10 cellular contexts compared by ENCODE assay signal in the genomic region with DNA sequence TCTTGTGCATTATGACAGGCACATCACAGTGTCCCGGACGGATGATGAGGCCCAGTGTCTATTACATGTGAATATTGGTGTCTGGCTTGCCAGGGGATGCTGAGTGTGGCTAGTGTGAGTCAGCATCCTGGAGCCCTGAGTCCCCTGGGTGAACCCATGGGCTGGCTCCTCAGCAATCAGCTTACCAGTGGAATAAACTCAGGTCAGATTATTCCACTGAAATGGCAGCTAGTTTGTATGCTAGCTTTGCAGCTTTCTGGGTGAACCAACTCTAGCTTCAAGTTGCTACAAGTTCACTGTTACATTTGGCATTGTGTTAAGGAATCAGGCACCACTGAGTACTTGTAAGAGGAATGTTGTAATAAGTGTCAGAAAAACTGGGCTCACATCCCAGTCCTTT. TPM values are rescaled to one million over a fixed set of nuclear protein-coding genes. Genes with fewer than 3 reads are reported as not detected.
DNase-seq lines count a peak whose midpoint lies in the region; ATAC-seq and TF ChIP-seq lines count a peak whose summit lies in the region.
"Had no signal": no experiment of that assay in that cellular context is flagged by ENCODE, and none has a peak within 500 bp of the region (broad histone marks: within the 10 kb centered on the region; RNA-seq: fewer than 3 reads in every experiment).

No MANE protein-coding gene starts in this region.

- H3F3A ChIP-seq in SK-N-SH (replicated peaks; ENCODE audit: insufficient read depth), result peaks cover 21% of the 10 kb centered on the region

- no peaks in the 10 kb centered on the region for H4K20me1 ChIP-seq in SK-N-SH (ENCODE audit: insufficient read depth)

- H3K4me3 ChIP-seq in SK-N-SH (ENCODE audit: low read depth in 2 of 2, low read length in 1 of 2), result peak overlapping the region in 1 of 2 experiments; percentile 39; a peak in 2 of 4 replicates
- H3K4me3 ChIP-seq in fibroblast of the aortic adventitia (ENCODE audit: low read depth, low read length), result no peak overlapping the region
- no peak overlapping the region for H3K4me3 ChIP-seq in subcutaneous abdominal adipose tissue (ENCODE audit: low read depth in 1 of 5, low read length in 5 of 5)
- H3K4me3 ChIP-seq in body of pancreas, result no peak overlapping the region

- H3K27me3 ChIP-seq in SK-N-SH (ENCODE audit: insufficient read depth) (no peaks in the 10 kb centered on the region), subcutaneous abdominal adipose tissue (ENCODE audit: control insufficient read depth in 5 of 5, insufficient read depth in 4 of 5, low read length in 5 of 5) (no peaks in the 10 kb centered on the region), body of pancreas (no peaks in the 10 kb centered on the region)

- intact Hi-C loops in body of pancreas (cut with DNase I), result loop anchor here (10.0 kb wide), 1 partner anchor 272 kb away; no protein-coding TSS in a partner anchor

- H3K79me2 ChIP-seq in SK-N-SH (ENCODE audit: insufficient read depth), result no peaks in the 10 kb centered on the region

- peaks cover 7% of the 10 kb centered on the region for H3K27me3 Mint-ChIP-seq in activated naive CD8-positive, alpha-beta T cell treated with anti-CD3 and anti-CD28 coated beads, Interleukin-2, amount 50 U/mL, for 24 hours
- peaks cover 6% of the 10 kb centered on the region for H3K27me3 Mint-ChIP-seq in activated naive CD8-positive, alpha-beta T cell treated with anti-CD3 and anti-CD28 coated beads for 36 hours

- H3K4me2 ChIP-seq in SK-N-SH, result peak overlapping the region; percentile 71

- 0% methylated on average over 2 of the region's 2 CpGs for WGBS in SK-N-SH (ENCODE audit: low lambda C conversion rate)
- WGBS in body of pancreas, 2 donors, result 22 to 45% methylated on average over 2 of the region's 2 CpGs

- no peaks in the 10 kb centered on the region for H3K9me3 Mint-ChIP-seq in activated naive CD8-positive, alpha-beta T cell treated with anti-CD3 and anti-CD28 coated beads, Interleukin-2, amount 50 U/mL, for 24 hours
- H3K9me3 Mint-ChIP-seq in activated naive CD8-positive, alpha-beta T cell treated with anti-CD3 and anti-CD28 coated beads for 36 hours, result no peaks in the 10 kb centered on the region
- H3K9me3 Mint-ChIP-seq: activated naive CD4-positive, alpha-beta T cell treated with anti-CD3 and anti-CD28 coated beads, Interleukin-2, amount 10 ng/mL, durations not matched to agents 7 days and 5 days; CD4-positive, alpha-beta memory T cell had no signal

- H3K27ac Mint-ChIP-seq in activated naive CD8-positive, alpha-beta T cell treated with anti-CD3 and anti-CD28 coated beads, Interleukin-2, amount 50 U/mL, for 24 hours, result no peak overlapping the region
- no peak overlapping the region for H3K27ac Mint-ChIP-seq in activated naive CD8-positive, alpha-beta T cell treated with anti-CD3 and anti-CD28 coated beads for 36 hours
- H3K27ac Mint-ChIP-seq: activated naive CD4-positive, alpha-beta T cell treated with anti-CD3 and anti-CD28 coated beads, Interleukin-2, amount 10 ng/mL, durations not matched to agents 7 days and 5 days; CD4-positive, alpha-beta memory T cell had no signal

- peaks cover 3% of the 10 kb centered on the region in 2 experiments; a peak in 3 of 4 replicates for H3K4me1 ChIP-seq in SK-N-SH (ENCODE audit: control insufficient read depth in 1 of 2, insufficient read depth in 2 of 2, low read depth in 1 of 2, low read length in 1 of 2)
- peaks cover 0 to 14% (median 0%) of the 10 kb centered on the region in 5 donors for H3K4me1 ChIP-seq in subcutaneous abdominal adipose tissue (ENCODE audit: control insufficient read depth in 5 of 5, insufficient read depth in 5 of 5, low read length in 5 of 5)
- no peaks in the 10 kb centered on the region for H3K4me1 ChIP-seq in body of pancreas

- TF ChIP-seq RAD21 in SK-N-SH (IDR thresholded peaks at IDR 0.05; ENCODE audit: low read length), result no peak

- H3K4me1 Mint-ChIP-seq in activated naive CD8-positive, alpha-beta T cell treated with anti-CD3 and anti-CD28 coated beads, Interleukin-2, amount 50 U/mL, for 24 hours, result peaks cover 2% of the 10 kb centered on the region
- H3K4me1 Mint-ChIP-seq in activated naive CD8-positive, alpha-beta T cell treated with anti-CD3 and anti-CD28 coated beads for 36 hours, result peaks cover 3% of the 10 kb centered on the region
- H3K4me1 Mint-ChIP-seq: activated naive CD4-positive, alpha-beta T cell treated with anti-CD3 and anti-CD28 coated beads, Interleukin-2, amount 10 ng/mL, durations not matched to agents 7 days and 5 days had no signal

- no peaks in the 10 kb centered on the region for H3K36me3 ChIP-seq in SK-N-SH (replicated peaks in 1 of 2; ENCODE audit: control insufficient read depth in 1 of 2, insufficient read depth in 2 of 2, low read length in 1 of 2)
- H3K36me3 ChIP-seq in subcutaneous abdominal adipose tissue (ENCODE audit: control insufficient read depth in 5 of 5, insufficient read depth in 5 of 5, low read length in 5 of 5), result no peaks in the 10 kb centered on the region
- H3K36me3 ChIP-seq in body of pancreas (replicated peaks in 1 of 2; ENCODE audit: insufficient read depth in 1 of 2, low read depth in 2 of 2), result no peaks in the 10 kb centered on the region

- peak overlapping the region in 1 of 2 experiments; percentile 80; a peak in 2 of 4 replicates for H3K27ac ChIP-seq in SK-N-SH (ENCODE audit: low read depth in 2 of 2, low read length in 1 of 2)
- H3K27ac ChIP-seq in subcutaneous abdominal adipose tissue (ENCODE audit: low read depth, low read length), result peak overlapping the region; percentile 11
- no peak overlapping the region for H3K27ac ChIP-seq in substantia nigra (ENCODE audit: low read depth, low read length, poor library complexity, severe bottlenecking)
- no peak overlapping the region for H3K27ac ChIP-seq in body of pancreas

- no peaks in the 10 kb centered on the region for H3K9me3 ChIP-seq in SK-N-SH
- H3K9me3 ChIP-seq in subcutaneous abdominal adipose tissue (ENCODE audit: control insufficient read depth in 5 of 5, low read length in 5 of 5), result no peaks in the 10 kb centered on the region
- H3K9me3 ChIP-seq in body of pancreas, result no peaks in the 10 kb centered on the region

- peak; percentile 69 for ATAC-seq in activated naive CD8-positive, alpha-beta T cell treated with anti-CD3 and anti-CD28 coated beads, Interleukin-2, amount 50 U/mL, for 24 hours
- ATAC-seq in body of pancreas, result no peak

- TF ChIP-seq CTCF in SK-N-SH (IDR thresholded peaks at IDR 0.05) (no peak), fibroblast of the aortic adventitia (IDR thresholded peaks at IDR 0.05; ENCODE audit: insufficient read depth, low read length) (no peak), body of pancreas (IDR thresholded peaks at IDR 0.05) (no peak)

- H3K36me3 Mint-ChIP-seq in activated naive CD8-positive, alpha-beta T cell treated with anti-CD3 and anti-CD28 coated beads, Interleukin-2, amount 50 U/mL, for 24 hours (ENCODE audit: low read depth), result no peaks in the 10 kb centered on the region
- no peaks in the 10 kb centered on the region for H3K36me3 Mint-ChIP-seq in activated naive CD8-positive, alpha-beta T cell treated with anti-CD3 and anti-CD28 coated beads for 36 hours
- H3K36me3 Mint-ChIP-seq: activated naive CD4-positive, alpha-beta T cell treated with anti-CD3 and anti-CD28 coated beads, Interleukin-2, amount 10 ng/mL, durations not matched to agents 7 days and 5 days; CD4-positive, alpha-beta memory T cell had no signal

- POLR2A ChIA-PET in SK-N-SH (lab: Yijun Ruan, JAX), result no interaction called here

- no peak overlapping the region for H3K4me3 Mint-ChIP-seq in activated naive CD8-positive, alpha-beta T cell treated with anti-CD3 and anti-CD28 coated beads, Interleukin-2, amount 50 U/mL, for 24 hours
- H3K4me3 Mint-ChIP-seq in activated naive CD8-positive, alpha-beta T cell treated with anti-CD3 and anti-CD28 coated beads for 36 hours, result no peak overlapping the region
- H3K4me3 Mint-ChIP-seq: activated naive CD4-positive, alpha-beta T cell treated with anti-CD3 and anti-CD28 coated beads, Interleukin-2, amount 10 ng/mL, durations not matched to agents 7 days and 5 days; CD4-positive, alpha-beta memory T cell had no signal

- CTCF ChIA-PET in SK-N-SH (lab: Yijun Ruan, JAX), result interaction anchor here (1.2 to 10.4 kb wide), 2 partner anchors 15 to 128 kb away, joined by 3 to 82 read pairs; no protein-coding TSS in a partner anchor

- no peak for DNase-seq in activated naive CD8-positive, alpha-beta T cell treated with anti-CD3 and anti-CD28 coated beads, Interleukin-2, amount 50 U/mL, for 24 hours
- no peak for DNase-seq in activated naive CD8-positive, alpha-beta T cell treated with anti-CD3 and anti-CD28 coated beads for 36 hours
- no peak for DNase-seq in SK-N-SH
- DNase-seq in fibroblast of the aortic adventitia (ENCODE audit: low read depth), result peak; percentile 96
- no peak for DNase-seq in substantia nigra (lab: John Stamatoyannopoulos, UW)
- DNase-seq in body of pancreas, result no peak
- no peak for DNase-seq in stimulated activated CD4-positive, alpha-beta T cell treated with anti-CD3 and anti-CD28 coated beads, Interleukin-2, amount 100 ng/mL, for 48 hours
- DNase-seq: activated naive CD4-positive, alpha-beta T cell treated with anti-CD3 and anti-CD28 coated beads, Interleukin-2, amount 10 ng/mL, durations not matched to agents 7 days and 5 days; CD4-positive, alpha-beta memory T cell had no signal

- TF ChIP-seq EP300 in SK-N-SH (IDR thresholded peaks at IDR 0.05; ENCODE audit: borderline replicate concordance in 1 of 2, low read depth in 1 of 2, low read length in 1 of 2), result peak in 1 of 2 experiments; percentile 25; a peak in 1 of 4 replicates

- peak overlapping the region; percentile 48; the same call in 1 of the 2 replicates for H2AFZ ChIP-seq in SK-N-SH (ENCODE audit: low read depth)

- H3K9ac ChIP-seq in SK-N-SH (peak overlapping the region; percentile 26; the same call in 1 of the 2 replicates), subcutaneous abdominal adipose tissue (ENCODE audit: low read length in 5 of 5) (no peak overlapping the region)

- no peak for TF ChIP-seq POLR2A in body of pancreas (IDR thresholded peaks at IDR 0.05)

- no peaks in the 10 kb centered on the region for H3K9me2 ChIP-seq in SK-N-SH

TF ChIP-seq in SK-N-SH, 30 proteins besides CTCF, POLR2A, EP300 and RAD21 (continues in another document):
- TF ChIP-seq SIN3A (IDR thresholded peaks at IDR 0.05; ENCODE audit: borderline replicate concordance, low read depth, low read length) (no peak), RXRA (IDR thresholded peaks at IDR 0.05; ENCODE audit: borderline replicate concordance, low read depth) (peak; percentile 84; the same call in 1 of the 2 replicates)

RNA-seq across cellular contexts. Expression of a gene that starts 23.9 kb away (rescaled TPM):
- total RNA-seq in activated naive CD8-positive, alpha-beta T cell treated with anti-CD3 and anti-CD28 coated beads for 36 hours, result not detected
- not detected in 2 replicates for polyA plus RNA-seq in SK-N-SH (2012; rRNA removed)
- not detected in 2 replicates for polyA plus RNA-seq in SK-N-SH (2012; cell fraction: cytosol; rRNA removed)
- not detected in 2 replicates for polyA plus RNA-seq in SK-N-SH (2012; cell fraction: nucleus; rRNA removed)
- total RNA-seq in fibroblast of the aortic adventitia (ENCODE audit: low replicate concordance), result not detected in 2 replicates
- total RNA-seq in body of pancreas, result not detected
- total RNA-seq: CD4-positive, alpha-beta memory T cell had no signal
- polyA plus RNA-seq: CD4-positive, alpha-beta memory T cell had no signal

RNA-seq across cellular contexts. Expression of a gene that starts 41.1 kb away (rescaled TPM):
- not detected for total RNA-seq in activated naive CD8-positive, alpha-beta T cell treated with anti-CD3 and anti-CD28 coated beads for 36 hours
- not detected in 2 replicates for polyA plus RNA-seq in SK-N-SH (2012; rRNA removed)
- polyA plus RNA-seq in SK-N-SH (2012; cell fraction: cytosol; rRNA removed), result not detected in 2 replicates
- polyA plus RNA-seq in SK-N-SH (2012; cell fraction: nucleus; rRNA removed), result not detected in 2 replicates
- total RNA-seq in fibroblast of the aortic adventitia (ENCODE audit: low replicate concordance) (not detected in 2 replicates), body of pancreas (not detected)
- total RNA-seq: CD4-positive, alpha-beta memory T cell had no signal
- polyA plus RNA-seq: CD4-positive, alpha-beta memory T cell had no signal
